20 cellular contexts compared by ENCODE assay signal in the genomic region with DNA sequence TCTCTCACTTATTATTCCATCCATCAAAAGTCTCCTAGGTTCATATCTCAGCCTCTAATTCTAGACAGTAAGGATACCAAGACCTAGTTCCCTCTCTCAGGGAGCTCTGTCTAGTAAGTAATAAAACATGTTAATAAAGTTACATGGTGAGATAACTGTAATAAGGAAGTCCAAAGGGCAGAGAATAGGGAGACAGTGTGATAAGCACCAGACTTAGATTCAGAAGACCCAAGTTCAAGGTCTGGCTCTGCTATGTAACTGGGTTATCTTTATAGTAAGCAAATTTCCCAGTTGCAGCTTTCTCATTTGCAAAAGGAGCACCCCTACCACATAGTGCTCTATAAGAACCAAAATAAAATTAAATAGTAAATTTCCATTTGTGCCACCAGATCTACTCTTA. TPM values are rescaled to one million over a fixed set of nuclear protein-coding genes. Genes with fewer than 3 reads are reported as not detected.
"Had no signal": no experiment of that assay in that cellular context is flagged by ENCODE, and none has a peak within 500 bp of the region (broad histone marks: within the 10 kb centered on the region; RNA-seq: fewer than 3 reads in every experiment).

No MANE protein-coding gene starts in this region.

- H3K9me3 ChIP-seq: SK-N-SH had no signal

- H3K4me3 ChIP-seq: K562 had no signal

- ATAC-seq: K562 had no signal

- H3K9me3 Mint-ChIP-seq: IgD-negative memory B cell had no signal

- H3K9ac ChIP-seq: KMS-11, SK-N-SH had no signal

- DNase-seq: NCI-H1048, NCI-H1105, NCI-H1417, NCI-H1436 treated with DMSO at 0.1 percent for 48 hours, NCI-H1694, NCI-H1930, NCI-H2081, NCI-H2171, NCI-H226, NCI-H446, NCI-H510A, NCI-H774, SHP77, SK-N-SH, SW 1271 had no signal

- H3K36me3 Mint-ChIP-seq: IgD-negative memory B cell had no signal

- H3K27ac Mint-ChIP-seq: IgD-negative memory B cell had no signal

- H3K9me2 ChIP-seq: SK-N-SH had no signal

- H3K4me3 Mint-ChIP-seq: IgD-negative memory B cell had no signal

- H3K27ac ChIP-seq: HL-60, KMS-11, RWPE1 had no signal

- H3K4me2 ChIP-seq: KMS-11, SK-N-SH had no signal

RNA-seq across cellular contexts. Expression of gene SEMA6D, which starts 8.7 kb away (rescaled TPM):
- total RNA-seq: K562 had no signal
- polyA plus RNA-seq: IgD-negative memory B cell, K562 had no signal
